Comparison of ENCODE assay signal across 8 cellular contexts in genomic region chr18:21134895-21135294, GRCh38. TPM values are rescaled to one million over a fixed set of nuclear protein-coding genes. Genes with fewer than 3 reads are reported as not detected.
DNase-seq lines count a peak whose midpoint lies in the region; ATAC-seq, FAIRE-seq and TF ChIP-seq lines count a peak whose summit lies in the region.

No MANE protein-coding gene starts in this region.

- ATAC-seq in A549 (no peak), HG03025 (IDR thresholded peaks at IDR 0.05; ENCODE audit: low FRiP score, unreplicated experiment) (no peak)

- no peak for TF ChIP-seq POLR2A in A549 (IDR thresholded peaks at IDR 0.05; ENCODE audit: low read length)
- TF ChIP-seq POLR2A in vagina (IDR thresholded peaks at IDR 0.05) = no peak

- POLR2A ChIA-PET in A549 (lab: Yijun Ruan, JAX) (no interaction called here), SK-N-SH (lab: Yijun Ruan, JAX) (no interaction called here)

- H2AFZ ChIP-seq in SK-N-SH (ENCODE audit: low read depth) = peak overlapping the region; percentile 29; the same call in 1 of the 2 replicates

- no peak; the same call in 2 of the 3 replicates for TF ChIP-seq CTCF in A549 (IDR thresholded peaks at IDR 0.05)
- peak; percentile 55 for TF ChIP-seq CTCF in SK-N-SH (IDR thresholded peaks at IDR 0.05)
- TF ChIP-seq CTCF in vagina (IDR thresholded peaks at IDR 0.05) = no peak

- H3K36me3 ChIP-seq in SK-N-SH (replicated peaks in 1 of 2; ENCODE audit: control insufficient read depth in 1 of 2, insufficient read depth in 2 of 2, low read length in 1 of 2) (no peaks in the 10 kb centered on the region), vagina (no peaks in the 10 kb centered on the region)

- no peak for TF ChIP-seq EP300 in A549 (IDR thresholded peaks at IDR 0.05)
- TF ChIP-seq EP300 in SK-N-SH (IDR thresholded peaks at IDR 0.05; ENCODE audit: borderline replicate concordance in 1 of 2, low read depth in 1 of 2, low read length in 1 of 2) = no peak

- H3K4me1 ChIP-seq in A549 = no peaks in the 10 kb centered on the region
- H3K4me1 ChIP-seq in SK-N-SH (ENCODE audit: control insufficient read depth in 1 of 2, insufficient read depth in 2 of 2, low read depth in 1 of 2, low read length in 1 of 2) = no peaks in the 10 kb centered on the region
- H3K4me1 ChIP-seq in vagina = no peaks in the 10 kb centered on the region

- intact Hi-C loops in vagina (cut with DNase I) = no loop called here

- no peak overlapping the region for H3K27ac ChIP-seq in A549
- H3K27ac ChIP-seq in SK-N-SH (ENCODE audit: low read depth in 2 of 2, low read length in 1 of 2) = no peak overlapping the region
- no peak overlapping the region for H3K27ac ChIP-seq in vagina

- no peaks in the 10 kb centered on the region for H3K9me3 ChIP-seq in A549
- H3K9me3 ChIP-seq in SK-N-SH = no peaks in the 10 kb centered on the region; the same call in 1 of the 2 replicates
- no peaks in the 10 kb centered on the region for H3K9me3 ChIP-seq in vagina

- no peak overlapping the region for H3K9ac ChIP-seq in SK-N-SH

- H3K79me2 ChIP-seq in SK-N-SH (ENCODE audit: insufficient read depth) = no peaks in the 10 kb centered on the region

- no peaks in the 10 kb centered on the region for H4K20me1 ChIP-seq in SK-N-SH (ENCODE audit: insufficient read depth)

- no peaks in the 10 kb centered on the region for H3K9me2 ChIP-seq in SK-N-SH

- H3K4me3 ChIP-seq in A549 (no peak overlapping the region), SK-N-SH (ENCODE audit: low read depth in 2 of 2, low read length in 1 of 2) (no peak overlapping the region), vagina (no peak overlapping the region)

- CTCF ChIA-PET in A549 (lab: Yijun Ruan, JAX) = no interaction called here
- CTCF ChIA-PET in SK-N-SH (lab: Yijun Ruan, JAX) = interaction anchor here (1.9 kb wide), 1 partner anchor 45 kb away, joined by 7 read pairs; no protein-coding TSS in a partner anchor

- in situ Hi-C loops in G401 (cut with HindIII; ENCODE audit: low sequenced_read_pairs) = no loop called here

- DNase-seq in A549 (ENCODE audit: low read depth in 1 of 2, low spot score in 1 of 2) = peak in 1 of 2 experiments; percentile 7
- peak; percentile 21 for DNase-seq in G401 (ENCODE audit: low spot score)
- DNase-seq in SK-N-SH = peak; percentile 8
- DNase-seq in frontal cortex (ENCODE audit: low spot score in 2 of 2) = peak in 1 of 2 donors; percentile 39
- DNase-seq in epidermal melanocyte (ENCODE audit: insufficient read length, low spot score) = no peak
- no peak for DNase-seq in NCI-H1417 treated with DMSO at 0.1 percent for 48 hours (lab: John Stamatoyannopoulos, UW)
- no peak for DNase-seq in vagina (ENCODE audit: extremely low spot score in 2 of 2)

- FAIRE-seq in A549 (lab: Jason Lieb, UNC) = no peak
- FAIRE-seq in frontal cortex (lab: Jason Lieb, UNC) = peak; percentile 51

- no peaks in the 10 kb centered on the region for H3F3A ChIP-seq in SK-N-SH (replicated peaks; ENCODE audit: insufficient read depth)

- WGBS in A549 (ENCODE audit: missing lambda C conversion rate) = 63% methylated on average over 3 of the region's 3 CpGs
- 42% methylated on average over 3 of the region's 3 CpGs for WGBS in SK-N-SH (ENCODE audit: low lambda C conversion rate)

- H3K27me3 ChIP-seq in SK-N-SH (ENCODE audit: insufficient read depth) (no peaks in the 10 kb centered on the region), vagina (no peaks in the 10 kb centered on the region)

- H3K4me2 ChIP-seq in A549 (no peak overlapping the region), SK-N-SH (no peak overlapping the region)

- TF ChIP-seq RAD21 in A549 (conservative IDR thresholded peaks at IDR 0.05 in 1 of 2, IDR thresholded peaks at IDR 0.05 in 1 of 2) (peak; percentile 29 to 35; a peak in 3 of 5 replicates), SK-N-SH (IDR thresholded peaks at IDR 0.05; ENCODE audit: low read length) (peak; percentile 59)

TF ChIP-seq in A549, 52 proteins besides CTCF, POLR2A, EP300 and RAD21:
- peak; percentile 12 to 50; a peak in 2 of 4 replicates for TF ChIP-seq CEBPB (IDR thresholded peaks at IDR 0.05)
- TF ChIP-seq TP53 (CRISPR knock-in tag; IDR thresholded peaks at IDR 0.05) = no peak

TF ChIP-seq in SK-N-SH, 30 proteins besides CTCF, POLR2A, EP300 and RAD21:
- TF ChIP-seq GATA2 (CRISPR knock-in tag; IDR thresholded peaks at IDR 0.05) (no peak), RCOR1 (IDR thresholded peaks at IDR 0.05; ENCODE audit: low read length) (no peak), IRF3 (IDR thresholded peaks at IDR 0.05; ENCODE audit: low read depth, low read length) (no peak), TEAD4 (IDR thresholded peaks at IDR 0.05; ENCODE audit: borderline replicate concordance, insufficient read depth) (no peak), MXI1 (IDR thresholded peaks at IDR 0.05; ENCODE audit: low read depth, low read length) (no peak), ELF1 (IDR thresholded peaks at IDR 0.05) (no peak), JUND (IDR thresholded peaks at IDR 0.05) (no peak), GABPA (IDR thresholded peaks at IDR 0.05; ENCODE audit: low read depth) (no peak), NRF1 (IDR thresholded peaks at IDR 0.05; ENCODE audit: low read depth, low read length) (no peak), NFIC (IDR thresholded peaks at IDR 0.05; ENCODE audit: borderline replicate concordance) (no peak), RXRA (IDR thresholded peaks at IDR 0.05; ENCODE audit: borderline replicate concordance, low read depth) (no peak), FOXM1 (IDR thresholded peaks at IDR 0.05; ENCODE audit: low read depth) (no peak)
- TF ChIP-seq, protein P1, sequence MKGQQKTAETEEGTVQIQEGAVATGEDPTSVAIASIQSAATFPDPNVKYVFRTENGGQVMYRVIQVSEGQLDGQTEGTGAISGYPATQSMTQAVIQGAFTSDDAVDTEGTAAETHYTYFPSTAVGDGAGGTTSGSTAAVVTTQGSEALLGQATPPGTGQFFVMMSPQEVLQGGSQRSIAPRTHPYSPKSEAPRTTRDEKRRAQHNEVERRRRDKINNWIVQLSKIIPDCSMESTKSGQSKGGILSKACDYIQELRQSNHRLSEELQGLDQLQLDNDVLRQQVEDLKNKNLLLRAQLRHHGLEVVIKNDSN (IDR thresholded peaks at IDR 0.05; ENCODE audit: borderline replicate concordance, low read depth) = no peak
- TF ChIP-seq, protein P2, sequence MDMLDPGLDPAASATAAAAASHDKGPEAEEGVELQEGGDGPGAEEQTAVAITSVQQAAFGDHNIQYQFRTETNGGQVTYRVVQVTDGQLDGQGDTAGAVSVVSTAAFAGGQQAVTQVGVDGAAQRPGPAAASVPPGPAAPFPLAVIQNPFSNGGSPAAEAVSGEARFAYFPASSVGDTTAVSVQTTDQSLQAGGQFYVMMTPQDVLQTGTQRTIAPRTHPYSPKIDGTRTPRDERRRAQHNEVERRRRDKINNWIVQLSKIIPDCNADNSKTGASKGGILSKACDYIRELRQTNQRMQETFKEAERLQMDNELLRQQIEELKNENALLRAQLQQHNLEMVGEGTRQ (IDR thresholded peaks at IDR 0.05; ENCODE audit: borderline replicate concordance, low read depth, low read length) = no peak
- TF ChIP-seq, protein P3, sequence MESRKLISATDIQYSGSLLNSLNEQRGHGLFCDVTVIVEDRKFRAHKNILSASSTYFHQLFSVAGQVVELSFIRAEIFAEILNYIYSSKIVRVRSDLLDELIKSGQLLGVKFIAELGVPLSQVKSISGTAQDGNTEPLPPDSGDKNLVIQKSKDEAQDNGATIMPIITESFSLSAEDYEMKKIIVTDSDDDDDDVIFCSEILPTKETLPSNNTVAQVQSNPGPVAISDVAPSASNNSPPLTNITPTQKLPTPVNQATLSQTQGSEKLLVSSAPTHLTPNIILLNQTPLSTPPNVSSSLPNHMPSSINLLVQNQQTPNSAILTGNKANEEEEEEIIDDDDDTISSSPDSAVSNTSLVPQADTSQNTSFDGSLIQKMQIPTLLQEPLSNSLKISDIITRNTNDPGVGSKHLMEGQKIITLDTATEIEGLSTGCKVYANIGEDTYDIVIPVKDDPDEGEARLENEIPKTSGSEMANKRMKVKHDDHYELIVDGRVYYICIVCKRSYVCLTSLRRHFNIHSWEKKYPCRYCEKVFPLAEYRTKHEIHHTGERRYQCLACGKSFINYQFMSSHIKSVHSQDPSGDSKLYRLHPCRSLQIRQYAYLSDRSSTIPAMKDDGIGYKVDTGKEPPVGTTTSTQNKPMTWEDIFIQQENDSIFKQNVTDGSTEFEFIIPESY (IDR thresholded peaks at IDR 0.05; ENCODE audit: borderline replicate concordance, low read depth) = no peak
- TF ChIP-seq, protein P4, sequence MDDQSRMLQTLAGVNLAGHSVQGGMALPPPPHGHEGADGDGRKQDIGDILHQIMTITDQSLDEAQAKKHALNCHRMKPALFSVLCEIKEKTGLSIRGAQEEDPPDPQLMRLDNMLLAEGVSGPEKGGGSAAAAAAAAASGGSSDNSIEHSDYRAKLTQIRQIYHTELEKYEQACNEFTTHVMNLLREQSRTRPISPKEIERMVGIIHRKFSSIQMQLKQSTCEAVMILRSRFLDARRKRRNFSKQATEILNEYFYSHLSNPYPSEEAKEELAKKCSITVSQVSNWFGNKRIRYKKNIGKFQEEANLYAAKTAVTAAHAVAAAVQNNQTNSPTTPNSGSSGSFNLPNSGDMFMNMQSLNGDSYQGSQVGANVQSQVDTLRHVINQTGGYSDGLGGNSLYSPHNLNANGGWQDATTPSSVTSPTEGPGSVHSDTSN (IDR thresholded peaks at IDR 0.05) = no peak

RNA-seq across cellular contexts. Expression of gene ROCK1, which starts 23.3 kb away (rescaled TPM):
- polyA plus RNA-seq in A549 (2011; rRNA removed) (24.3 and 31.8 TPM in 2 replicates), A549 (2017; fragmentation: RNase III; extraction: RNeasy Plus Mini Kit Qiagen cat#74134 plus additional on column Dnase treatment) (19.4 to 20.5 TPM (median 19.6 TPM) in 3 replicates), SK-N-SH (2012; rRNA removed) (4.9 and 6.7 TPM in 2 replicates)
- 2.6 TPM in 2 replicates for polyA plus RNA-seq in A549 (2012; cell fraction: cytosol; rRNA removed)
- 4.6 and 5.1 TPM in 2 replicates for polyA plus RNA-seq in A549 (2012; cell fraction: nucleus; rRNA removed)
- 13.8 and 17.9 TPM in 2 replicates for polyA minus RNA-seq in A549 (2011; rRNA and poly(A)+ RNA removed)
- 10.8 and 20.0 TPM in 2 replicates for total RNA-seq in G401 (2014; rRNA removed; shearing (Covaris generic))
- 6.7 and 9.7 TPM in 2 replicates for polyA plus RNA-seq in SK-N-SH (2012; cell fraction: cytosol; rRNA removed)
- 12.3 and 22.5 TPM in 2 replicates for polyA plus RNA-seq in SK-N-SH (2012; cell fraction: nucleus; rRNA removed)
- total RNA-seq in frontal cortex (40.4 TPM), vagina (39.0 TPM)

Comparison
In these comparisons a context has a peak if more than half of its experiments do, and no peak if none do; other contexts are left out.
1. DNase-seq: peak in G401 (single experiment) and SK-N-SH (single experiment); none in epidermal melanocyte (single experiment), NCI-H1417 treated with DMSO at 0.1 percent for 48 hours (single experiment) and vagina (0 of 2).
2. Of the 12 proteins assayed by ChIP-seq in both A549 and SK-N-SH: peak only in A549: none; only in SK-N-SH: CTCF; in both: RAD21; in neither: 10.